In the genomic region with DNA sequence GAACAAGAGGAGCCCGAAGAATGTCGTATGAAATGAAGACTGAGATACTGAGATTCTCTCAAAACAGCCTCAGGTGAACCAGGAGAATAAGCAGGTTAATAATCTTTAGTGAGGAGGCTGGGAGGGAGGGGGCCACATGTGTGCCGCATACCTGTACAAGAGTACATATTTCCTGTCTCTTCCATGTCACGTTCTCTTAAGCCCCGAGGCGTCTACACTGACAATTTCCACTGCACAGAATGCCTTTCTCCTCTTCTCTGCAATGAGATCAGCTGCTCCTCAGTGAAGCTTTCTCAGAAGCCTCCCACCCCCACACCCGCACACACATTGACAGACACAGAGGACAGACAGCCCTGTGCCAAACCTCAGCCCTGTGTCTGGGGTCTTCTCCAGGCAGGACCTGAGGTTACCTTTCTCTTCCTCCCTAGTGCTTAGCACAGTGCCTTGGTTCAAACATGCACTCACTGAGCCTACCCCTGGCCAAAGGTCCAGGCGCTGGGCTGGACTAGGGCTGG, we compare ENCODE assay signal across 17 cellular contexts. TPM values are rescaled to one million over a fixed set of nuclear protein-coding genes. Genes with fewer than 3 reads are reported as not detected.
DNase-seq lines count a peak whose midpoint lies in the region; ATAC-seq and TF ChIP-seq lines count a peak whose summit lies in the region.
"Had no signal": no experiment of that assay in that cellular context is flagged by ENCODE, and none has a peak within 500 bp of the region (broad histone marks: within the 10 kb centered on the region; RNA-seq: fewer than 3 reads in every experiment).

No MANE protein-coding gene starts in this region.

- H3K36me3 ChIP-seq in left ventricle myocardium inferior, result no peaks in the 10 kb centered on the region
- H3K36me3 ChIP-seq: BE2C had no signal

- TF ChIP-seq CTCF in epithelial cell of esophagus (IDR thresholded peaks at IDR 0.05; ENCODE audit: insufficient read depth, low read depth, low read length, missing control alignments) (no peak), left ventricle myocardium inferior (IDR thresholded peaks at IDR 0.05; ENCODE audit: borderline replicate concordance) (no peak), neural crest cell (conservative IDR thresholded peaks at IDR 0.05) (no peak)

- H3K27me3 ChIP-seq in left ventricle myocardium inferior (ENCODE audit: low read depth), result no peaks in the 10 kb centered on the region
- H3K27me3 ChIP-seq: BE2C had no signal

- peak; percentile 32 for ATAC-seq in stimulated activated memory B cell treated with anti-CD40 and anti-IgM and Interleukin-4, amounts not matched to agents 10 μg/mL and 1 μg/mL and 100 μg/mL, for 72 hours
- ATAC-seq: Panc1 had no signal

- no peaks in the 10 kb centered on the region for H3K9me3 Mint-ChIP-seq in neural crest cell
- H3K9me3 Mint-ChIP-seq in stimulated activated memory B cell treated with anti-CD40 and anti-IgM and Interleukin-4, amounts not matched to agents 10 μg/mL and 1 μg/mL and 100 μg/mL, for 72 hours, result no peaks in the 10 kb centered on the region
- H3K9me3 Mint-ChIP-seq: HFFc6 had no signal

- peak overlapping the region; percentile 49 for H3K27ac ChIP-seq in left ventricle myocardium inferior (replicated peaks)
- H3K27ac ChIP-seq: HL-60 had no signal

- no peaks in the 10 kb centered on the region for H3K9me3 ChIP-seq in left ventricle myocardium inferior (replicated peaks)
- H3K9me3 ChIP-seq: BE2C had no signal

- no peaks in the 10 kb centered on the region for H3K27me3 Mint-ChIP-seq in neural crest cell (ENCODE audit: low read depth)
- peaks cover 19% of the 10 kb centered on the region for H3K27me3 Mint-ChIP-seq in stimulated activated memory B cell treated with anti-CD40 and anti-IgM and Interleukin-4, amounts not matched to agents 10 μg/mL and 1 μg/mL and 100 μg/mL, for 72 hours

- peaks cover 74% of the 10 kb centered on the region for H3K4me1 ChIP-seq in left ventricle myocardium inferior

- peaks cover 25% of the 10 kb centered on the region for H3K4me1 Mint-ChIP-seq in neural crest cell
- no peaks in the 10 kb centered on the region for H3K4me1 Mint-ChIP-seq in stimulated activated memory B cell treated with anti-CD40 and anti-IgM and Interleukin-4, amounts not matched to agents 10 μg/mL and 1 μg/mL and 100 μg/mL, for 72 hours
- H3K4me1 Mint-ChIP-seq: CD4-positive, alpha-beta memory T cell had no signal

- intact Hi-C loops in left ventricle myocardium inferior (cut with micrococcal nuclease), result no loop called here

- no peak overlapping the region for H3K4me3 ChIP-seq in epithelial cell of esophagus (ENCODE audit: low read length)
- H3K4me3 ChIP-seq in left ventricle myocardium inferior, result no peak overlapping the region

- H3K36me3 Mint-ChIP-seq in neural crest cell (ENCODE audit: low read depth), result no peaks in the 10 kb centered on the region
- H3K36me3 Mint-ChIP-seq in stimulated activated memory B cell treated with anti-CD40 and anti-IgM and Interleukin-4, amounts not matched to agents 10 μg/mL and 1 μg/mL and 100 μg/mL, for 72 hours, result no peaks in the 10 kb centered on the region
- H3K36me3 Mint-ChIP-seq: CD4-positive, alpha-beta memory T cell had no signal

- peak overlapping the region; percentile 46 for H3K27ac Mint-ChIP-seq in neural crest cell (ENCODE audit: unreplicated experiment)
- no peak overlapping the region for H3K27ac Mint-ChIP-seq in stimulated activated memory B cell treated with anti-CD40 and anti-IgM and Interleukin-4, amounts not matched to agents 10 μg/mL and 1 μg/mL and 100 μg/mL, for 72 hours
- H3K27ac Mint-ChIP-seq: CD4-positive, alpha-beta memory T cell; HFFc6 had no signal

- DNase-seq in epithelial cell of esophagus (ENCODE audit: low read depth) (peak; percentile 20), left ventricle myocardium inferior (no peak), neural crest cell (ENCODE audit: low read depth, low spot score) (no peak), NCI-H526 treated with DMSO at 0.1 percent for 48 hours (lab: John Stamatoyannopoulos, UW) (no peak), kidney glomerular epithelial cell (lab: John Stamatoyannopoulos, UW) (no peak), cerebellum (ENCODE audit: low spot score) (no peak)
- DNase-seq: BE2C; CD4-positive, alpha-beta memory T cell; GOT3; HFFc6; NCI-H1092; NCI-H1694 treated with DMSO at 0.1 percent for 48 hours; NCI-H774; SHP77 treated with DMSO at 0.1 percent for 48 hours had no signal

- H3K4me3 Mint-ChIP-seq in neural crest cell, result no peak overlapping the region
- no peak overlapping the region for H3K4me3 Mint-ChIP-seq in stimulated activated memory B cell treated with anti-CD40 and anti-IgM and Interleukin-4, amounts not matched to agents 10 μg/mL and 1 μg/mL and 100 μg/mL, for 72 hours
- H3K4me3 Mint-ChIP-seq: CD4-positive, alpha-beta memory T cell; HFFc6 had no signal

RNA-seq across cellular contexts. Expression of gene PDZRN3, which starts 55.4 kb away (rescaled TPM):
- 114 TPM for total RNA-seq in left ventricle myocardium inferior
- 11.3 and 12.2 TPM in 2 replicates for total RNA-seq in neural crest cell
- 14.1 TPM for total RNA-seq in cerebellum
- total RNA-seq: CD4-positive, alpha-beta memory T cell had no signal
